1 cellular context compared by ENCODE assay signal in the genomic region with DNA sequence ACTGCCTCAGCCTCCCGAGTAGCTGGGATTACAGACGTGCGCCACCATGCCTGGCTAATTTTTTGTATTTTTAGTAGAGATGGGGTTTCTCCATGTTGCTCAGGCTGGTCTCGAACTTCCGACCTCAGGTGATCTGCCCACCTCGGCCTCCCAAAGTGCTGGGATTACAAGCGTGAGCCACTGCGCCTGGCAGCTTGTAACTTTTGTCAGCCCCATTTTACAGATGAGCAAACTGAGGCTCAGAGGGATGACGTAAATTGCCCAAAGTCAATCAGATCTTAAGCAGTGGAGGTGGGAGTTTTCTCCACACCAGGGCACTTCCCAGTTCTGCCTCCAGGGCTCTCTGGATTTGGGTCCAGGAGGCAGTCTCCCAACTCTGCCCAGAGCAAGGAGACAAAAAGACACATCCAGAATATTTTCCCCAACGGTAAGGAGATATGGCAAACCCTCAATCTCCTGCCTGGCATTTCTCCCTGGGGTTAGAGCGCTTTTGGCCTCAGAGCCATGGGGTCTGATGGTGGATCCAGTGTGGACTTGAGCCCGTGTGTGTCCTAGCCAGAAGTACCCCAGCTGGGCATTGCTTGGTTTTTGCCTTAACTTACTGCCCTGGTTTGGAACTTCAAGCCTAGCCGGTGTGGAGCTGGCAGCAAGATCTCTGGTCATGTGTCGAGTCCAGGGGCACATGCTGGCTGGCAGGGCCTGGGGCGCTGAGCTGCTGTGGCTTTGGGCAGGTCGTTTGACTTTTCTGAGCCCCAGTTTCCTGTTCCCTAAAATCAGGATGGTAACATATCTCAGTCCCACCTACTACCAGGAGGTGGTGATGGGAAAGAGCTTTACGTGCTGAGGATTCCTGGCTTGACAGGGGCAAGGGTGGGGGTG.
TF ChIP-seq lines count a peak whose summit lies in the region.

No MANE protein-coding gene starts in this region.

TF ChIP-seq in H1, 55 proteins besides CTCF, POLR2A, EP300 and RAD21:
- TF ChIP-seq HDAC2 (IDR thresholded peaks at IDR 0.05; ENCODE audit: borderline replicate concordance in 1 of 2, low read depth in 2 of 2, low read length in 2 of 2) (no peak), KDM1A (IDR thresholded peaks at IDR 0.05; ENCODE audit: borderline replicate concordance, low read length) (peak; percentile 64; the same call in 1 of the 2 replicates)
